Comparison of ENCODE assay signal across 1 cellular context in genomic region chr14:89420502-89420901, GRCh38.
TF ChIP-seq lines count a peak whose summit lies in the region.

No MANE protein-coding gene starts in this region.

TF ChIP-seq in IMR-90, 13 proteins besides CTCF, POLR2A, EP300 and RAD21 (continued from another document):
- no peak for TF ChIP-seq NFE2L2 (IDR thresholded peaks at IDR 0.05; ENCODE audit: low read depth, low read length)
- no peak for TF ChIP-seq MXI1 (IDR thresholded peaks at IDR 0.05; ENCODE audit: borderline replicate concordance, low read depth, low read length)
- TF ChIP-seq MAFK (IDR thresholded peaks at IDR 0.05; ENCODE audit: low read depth, low read length): no peak
- no peak for TF ChIP-seq ELK1 (IDR thresholded peaks at IDR 0.05; ENCODE audit: borderline replicate concordance, low read depth, low read length)
